Comparison of ENCODE assay signal across 8 cellular contexts in genomic region chr14:89616425-89617141, GRCh38.
A peak's percentile ranks its signal among the peaks of the same experiment; 100 is the strongest.
DNase-seq lines count a peak whose midpoint lies in the region; TF ChIP-seq lines count a peak whose summit lies in the region.

No MANE protein-coding gene starts in this region.

- peaks cover 53% of the 10 kb centered on the region for H3K79me2 ChIP-seq in GM23248 (ENCODE audit: insufficient read depth)

- no peaks in the 10 kb centered on the region for H3K27me3 Mint-ChIP-seq in activated CD4-positive, alpha-beta T cell treated with anti-CD3 and anti-CD28 coated beads, Interleukin-2, amount 10 ng/mL, durations not matched to agents 24 days and 14 days
- H3K27me3 Mint-ChIP-seq in dendritic cell treated with granulocyte-macrophage colony-stimulating factor and Interleukin-4, amounts not matched to agents 40 ng/mL and 50 ng/mL, for 4 days = peaks cover 3% of the 10 kb centered on the region
- H3K27me3 Mint-ChIP-seq in neural crest cell (ENCODE audit: low read depth) = peaks cover 20% of the 10 kb centered on the region

- no peaks in the 10 kb centered on the region for H3K9me2 ChIP-seq in GM23248 (ENCODE audit: insufficient read depth)

- H3K27me3 ChIP-seq in GM23248 (replicated peaks; ENCODE audit: insufficient read depth) = no peaks in the 10 kb centered on the region

- peak overlapping the region; percentile 97 for H3K27ac Mint-ChIP-seq in activated CD4-positive, alpha-beta T cell treated with anti-CD3 and anti-CD28 coated beads, Interleukin-2, amount 10 ng/mL, durations not matched to agents 24 days and 14 days
- H3K27ac Mint-ChIP-seq in dendritic cell treated with granulocyte-macrophage colony-stimulating factor and Interleukin-4, amounts not matched to agents 40 ng/mL and 50 ng/mL, for 4 days = peak overlapping the region; percentile 80
- H3K27ac Mint-ChIP-seq in neural crest cell (ENCODE audit: unreplicated experiment) = no peak overlapping the region

- TF ChIP-seq CTCF in neural crest cell (conservative IDR thresholded peaks at IDR 0.05) = no peak

- peak overlapping the region; percentile 86 for H3K27ac ChIP-seq in GM23248

- peak overlapping the region; percentile 95; the same call in 1 of the 2 replicates for H2AFZ ChIP-seq in GM23248

- in situ Hi-C loops in GM23248 (cut with MboI) = no loop called here

- peaks cover 12% of the 10 kb centered on the region for H3K36me3 Mint-ChIP-seq in activated CD4-positive, alpha-beta T cell treated with anti-CD3 and anti-CD28 coated beads, Interleukin-2, amount 10 ng/mL, durations not matched to agents 24 days and 14 days (ENCODE audit: low read depth)
- H3K36me3 Mint-ChIP-seq in dendritic cell treated with granulocyte-macrophage colony-stimulating factor and Interleukin-4, amounts not matched to agents 40 ng/mL and 50 ng/mL, for 4 days (ENCODE audit: low read depth) = peaks cover 12% of the 10 kb centered on the region
- H3K36me3 Mint-ChIP-seq in neural crest cell (ENCODE audit: low read depth) = no peaks in the 10 kb centered on the region

- DNase-seq in activated CD4-positive, alpha-beta T cell treated with anti-CD3 and anti-CD28 coated beads, Interleukin-2, amount 10 ng/mL, durations not matched to agents 24 days and 14 days = peak; percentile 90
- DNase-seq in activated CD4-positive, alpha-beta T cell treated with anti-CD3 and anti-CD28 coated beads for 1 hour = no peak
- DNase-seq in GM23248 (peak; percentile 62), NCI-H1694 (lab: John Stamatoyannopoulos, UW) (peak; percentile 62), neural crest cell (ENCODE audit: low read depth, low spot score) (no peak), GOT3 (lab: John Stamatoyannopoulos, UW) (no peak), D341Med (ENCODE audit: low spot score) (no peak)

- H3K4me2 ChIP-seq in GM23248 (ENCODE audit: unreplicated experiment) = peak overlapping the region; percentile 94

- H3K4me3 ChIP-seq in GM23248 = no peak overlapping the region; the same call in 1 of the 2 replicates

- 67 to 68% methylated on average over 6 of the region's 6 CpGs for WGBS in GM23248 (ENCODE audit: low coverage in 1 of 2, low lambda C conversion rate in 2 of 2, missing lambda C conversion rate in 2 of 2), 2 experiments

- peaks cover 13% of the 10 kb centered on the region for H3K4me1 ChIP-seq in GM23248 (ENCODE audit: insufficient read depth)

- peaks cover 13% of the 10 kb centered on the region; the same call in 1 of the 2 replicates for H3F3A ChIP-seq in GM23248 (ENCODE audit: insufficient read depth)

- H3K4me1 Mint-ChIP-seq in activated CD4-positive, alpha-beta T cell treated with anti-CD3 and anti-CD28 coated beads, Interleukin-2, amount 10 ng/mL, durations not matched to agents 24 days and 14 days = peaks cover 69% of the 10 kb centered on the region
- H3K4me1 Mint-ChIP-seq in dendritic cell treated with granulocyte-macrophage colony-stimulating factor and Interleukin-4, amounts not matched to agents 40 ng/mL and 50 ng/mL, for 4 days (ENCODE audit: low read depth) = peaks cover 46% of the 10 kb centered on the region
- peaks cover 46% of the 10 kb centered on the region for H3K4me1 Mint-ChIP-seq in neural crest cell

- no peaks in the 10 kb centered on the region for H4K20me1 ChIP-seq in GM23248 (ENCODE audit: insufficient read depth)

- no peaks in the 10 kb centered on the region for H3K36me3 ChIP-seq in GM23248 (ENCODE audit: low read depth)

- H3K9me3 Mint-ChIP-seq in activated CD4-positive, alpha-beta T cell treated with anti-CD3 and anti-CD28 coated beads, Interleukin-2, amount 10 ng/mL, durations not matched to agents 24 days and 14 days = no peaks in the 10 kb centered on the region
- no peaks in the 10 kb centered on the region for H3K9me3 Mint-ChIP-seq in dendritic cell treated with granulocyte-macrophage colony-stimulating factor and Interleukin-4, amounts not matched to agents 40 ng/mL and 50 ng/mL, for 4 days
- H3K9me3 Mint-ChIP-seq in neural crest cell = no peaks in the 10 kb centered on the region

- H3K4me3 Mint-ChIP-seq in activated CD4-positive, alpha-beta T cell treated with anti-CD3 and anti-CD28 coated beads, Interleukin-2, amount 10 ng/mL, durations not matched to agents 24 days and 14 days = peak overlapping the region; percentile 97
- H3K4me3 Mint-ChIP-seq in dendritic cell treated with granulocyte-macrophage colony-stimulating factor and Interleukin-4, amounts not matched to agents 40 ng/mL and 50 ng/mL, for 4 days = peak overlapping the region; percentile 48
- peak overlapping the region; percentile 93 for H3K4me3 Mint-ChIP-seq in neural crest cell

- intact Hi-C loops in activated CD4-positive, alpha-beta T cell treated with anti-CD3 and anti-CD28 coated beads, Interleukin-2, amount 10 ng/mL, durations not matched to agents 24 days and 14 days (cut with micrococcal nuclease) = loop anchor here (1.0 to 5.0 kb wide), 5 partner anchors 65 to 341 kb away; partner anchors contain the start of gene TDP1
- intact Hi-C loops in dendritic cell treated with granulocyte-macrophage colony-stimulating factor and Interleukin-4, amounts not matched to agents 40 ng/mL and 50 ng/mL, for 4 days (cut with micrococcal nuclease) = loop anchor here (5.0 kb wide), 4 partner anchors 66 to 574 kb away; partner anchors contain the start of gene FOXN3

- H3K9ac ChIP-seq in GM23248 = peak overlapping the region; percentile 91

- H3K9me3 ChIP-seq in GM23248 (ENCODE audit: low read depth) = no peaks in the 10 kb centered on the region

Comparison
In these comparisons a context has a peak if more than half of its experiments do, and no peak if none do; other contexts are left out.
1. DNase-seq: peak in activated CD4-positive, alpha-beta T cell treated with anti-CD3 and anti-CD28 coated beads, Interleukin-2, amount 10 ng/mL, durations not matched to agents 24 days and 14 days (single experiment), GM23248 (single experiment) and NCI-H1694 (single experiment); none in activated CD4-positive, alpha-beta T cell treated with anti-CD3 and anti-CD28 coated beads for 1 hour (single experiment), neural crest cell (single experiment), GOT3 (single experiment) and D341Med (single experiment).
2. Peak in every context shown above with its lines, with median percentiles within 50 percentile points of each other: H3K4me3 Mint-ChIP-seq.